Comparison of ENCODE assay signal across 1 cellular context in genomic region chr1:156054500-156055342, GRCh38.
TF ChIP-seq lines count a peak whose summit lies in the region.

LAMTOR2 (plus strand) TSS chr1:156054782; CDS start chr1:156054890, 108 bp downstream.

TF ChIP-seq in HepG2, 621 proteins besides CTCF, POLR2A, EP300 and RAD21 (continued from another document and continues in another):
- TF ChIP-seq ZBTB4 (CRISPR knock-in tag; IDR thresholded peaks at IDR 0.05; ENCODE audit: borderline replicate concordance) (no peak; the same call in 1 of the 2 replicates), ZNF678 (CRISPR knock-in tag; IDR thresholded peaks at IDR 0.05) (peak; percentile 53; the same call in 1 of the 2 replicates), ZNF616 (CRISPR knock-in tag; IDR thresholded peaks at IDR 0.05; ENCODE audit: low read depth) (no peak), HDAC2 (CRISPR knock-in tag; IDR thresholded peaks at IDR 0.05) (0 out of 2 replicates have a peak, but pooled peaks have one; percentile 42), ZNF282 (IDR thresholded peaks at IDR 0.05; ENCODE audit: partially characterized antibody) (no peak), GMEB2 (CRISPR knock-in tag; IDR thresholded peaks at IDR 0.05; ENCODE audit: low read depth) (peak; percentile 70; the same call in 1 of the 2 replicates), GTF2F1 (IDR thresholded peaks at IDR 0.05; ENCODE audit: low read length) (no peak), ZNF205 (CRISPR knock-in tag; IDR thresholded peaks at IDR 0.05) (peak; percentile 49; the same call in 1 of the 2 replicates), NFRKB (IDR thresholded peaks at IDR 0.05) (no peak), MAX (IDR thresholded peaks at IDR 0.05) (peak; percentile 96), PPARG (CRISPR knock-in tag; conservative IDR thresholded peaks at IDR 0.05) (peak; percentile 42; the same call in 1 of the 2 replicates), ZNF10 (CRISPR knock-in tag; IDR thresholded peaks at IDR 0.05; ENCODE audit: borderline replicate concordance, low read depth) (no peak), AKAP8 (CRISPR knock-in tag; IDR thresholded peaks at IDR 0.05) (no peak), ZNF768 (CRISPR knock-in tag; IDR thresholded peaks at IDR 0.05) (peak; percentile 68; the same call in 1 of the 2 replicates), PAWR (CRISPR knock-in tag; IDR thresholded peaks at IDR 0.05; ENCODE audit: borderline replicate concordance) (0 out of 2 replicates have a peak, but pooled peaks have one; percentile 5), UBTF (CRISPR knock-in tag; IDR thresholded peaks at IDR 0.05) (peak; percentile 80), FOXP1 (IDR thresholded peaks at IDR 0.05) (no peak), FOXP1 (CRISPR knock-in tag; IDR thresholded peaks at IDR 0.05) (no peak), SNAPC2 (CRISPR knock-in tag; IDR thresholded peaks at IDR 0.05) (no peak), RFX1 (IDR thresholded peaks at IDR 0.05) (no peak), ZNF782 (CRISPR knock-in tag; IDR thresholded peaks at IDR 0.05; ENCODE audit: borderline replicate concordance) (peak; percentile 52; the same call in 1 of the 2 replicates), THAP11 (CRISPR knock-in tag; IDR thresholded peaks at IDR 0.05) (peak; percentile 99), U2AF1 (optimal IDR thresholded peaks at IDR 0.05; ENCODE audit: low read depth, low read length) (peak; percentile 76), MEIS2 (CRISPR knock-in tag; IDR thresholded peaks at IDR 0.05) (peak; percentile 54; the same call in 1 of the 2 replicates), EED (CRISPR knock-in tag; IDR thresholded peaks at IDR 0.05) (peak; percentile 67; the same call in 1 of the 2 replicates), TFDP2 (CRISPR knock-in tag; IDR thresholded peaks at IDR 0.05) (peak; percentile 86), ZFP41 (CRISPR knock-in tag; IDR thresholded peaks at IDR 0.05; ENCODE audit: borderline replicate concordance) (no peak), XRCC5 (optimal IDR thresholded peaks at IDR 0.05; ENCODE audit: low read length) (no peak), ZNF441 (CRISPR knock-in tag; IDR thresholded peaks at IDR 0.05; ENCODE audit: borderline replicate concordance) (no peak; the same call in 1 of the 2 replicates), ZNF230 (CRISPR knock-in tag; IDR thresholded peaks at IDR 0.05) (peak; percentile 64; the same call in 1 of the 2 replicates), ZFP36L2 (CRISPR knock-in tag; IDR thresholded peaks at IDR 0.05) (no peak), CENPT (CRISPR knock-in tag; IDR thresholded peaks at IDR 0.05; ENCODE audit: low read depth) (no peak), ZNF570 (CRISPR knock-in tag; IDR thresholded peaks at IDR 0.05; ENCODE audit: borderline replicate concordance) (0 out of 2 replicates have a peak, but pooled peaks have one; percentile 34), SP4 (CRISPR knock-in tag; IDR thresholded peaks at IDR 0.05) (peak; percentile 76), JUND (CRISPR knock-in tag; IDR thresholded peaks at IDR 0.05) (no peak), NR2F6 (IDR thresholded peaks at IDR 0.05) (peak; percentile 39; the same call in 1 of the 2 replicates), NR2F6 (CRISPR knock-in tag; IDR thresholded peaks at IDR 0.05) (peak; percentile 54), ZNF577 (CRISPR knock-in tag; IDR thresholded peaks at IDR 0.05; ENCODE audit: borderline replicate concordance, low read depth) (no peak), ZNF296 (CRISPR knock-in tag; conservative IDR thresholded peaks at IDR 0.05) (no peak), ZNF816 (CRISPR knock-in tag; IDR thresholded peaks at IDR 0.05; ENCODE audit: borderline replicate concordance) (no peak), RFXAP (CRISPR knock-in tag; IDR thresholded peaks at IDR 0.05; ENCODE audit: borderline replicate concordance) (peak; percentile 70; the same call in 1 of the 2 replicates), TCF7L2 (IDR thresholded peaks at IDR 0.05; ENCODE audit: low read depth, low read length) (no peak), SALL2 (CRISPR knock-in tag; IDR thresholded peaks at IDR 0.05) (peak; percentile 72; the same call in 1 of the 2 replicates), KMT2B (CRISPR knock-in tag; IDR thresholded peaks at IDR 0.05) (peak; percentile 83), CBX2 (IDR thresholded peaks at IDR 0.05; ENCODE audit: low read depth, low read length) (no peak), CBX2 (CRISPR knock-in tag; IDR thresholded peaks at IDR 0.05; ENCODE audit: low read depth) (no peak), TBX3 (IDR thresholded peaks at IDR 0.05; ENCODE audit: borderline replicate concordance) (peak; percentile 41; the same call in 1 of the 2 replicates), THYN1 (CRISPR knock-in tag; IDR thresholded peaks at IDR 0.05; ENCODE audit: borderline replicate concordance, low read depth) (no peak), MAFF (IDR thresholded peaks at IDR 0.05; ENCODE audit: low read depth, low read length) (no peak), SATB2 (CRISPR knock-in tag; IDR thresholded peaks at IDR 0.05) (no peak), CEBPB (IDR thresholded peaks at IDR 0.05; ENCODE audit: borderline replicate concordance, low read depth, low read length) (no peak), ZNF207 (IDR thresholded peaks at IDR 0.05; ENCODE audit: borderline replicate concordance) (no peak), ZNF382 (CRISPR knock-in tag; IDR thresholded peaks at IDR 0.05; ENCODE audit: borderline replicate concordance) (no peak), ZNF691 (CRISPR knock-in tag; IDR thresholded peaks at IDR 0.05; ENCODE audit: borderline replicate concordance, low read depth) (0 out of 2 replicates have a peak, but pooled peaks have one; percentile 41), MNT (IDR thresholded peaks at IDR 0.05) (peak; percentile 68)
- TF ChIP-seq, protein P1, sequence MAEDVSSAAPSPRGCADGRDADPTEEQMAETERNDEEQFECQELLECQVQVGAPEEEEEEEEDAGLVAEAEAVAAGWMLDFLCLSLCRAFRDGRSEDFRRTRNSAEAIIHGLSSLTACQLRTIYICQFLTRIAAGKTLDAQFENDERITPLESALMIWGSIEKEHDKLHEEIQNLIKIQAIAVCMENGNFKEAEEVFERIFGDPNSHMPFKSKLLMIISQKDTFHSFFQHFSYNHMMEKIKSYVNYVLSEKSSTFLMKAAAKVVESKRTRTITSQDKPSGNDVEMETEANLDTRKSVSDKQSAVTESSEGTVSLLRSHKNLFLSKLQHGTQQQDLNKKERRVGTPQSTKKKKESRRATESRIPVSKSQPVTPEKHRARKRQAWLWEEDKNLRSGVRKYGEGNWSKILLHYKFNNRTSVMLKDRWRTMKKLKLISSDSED (CRISPR knock-in tag; IDR thresholded peaks at IDR 0.05): no peak
- TF ChIP-seq, protein P2, sequence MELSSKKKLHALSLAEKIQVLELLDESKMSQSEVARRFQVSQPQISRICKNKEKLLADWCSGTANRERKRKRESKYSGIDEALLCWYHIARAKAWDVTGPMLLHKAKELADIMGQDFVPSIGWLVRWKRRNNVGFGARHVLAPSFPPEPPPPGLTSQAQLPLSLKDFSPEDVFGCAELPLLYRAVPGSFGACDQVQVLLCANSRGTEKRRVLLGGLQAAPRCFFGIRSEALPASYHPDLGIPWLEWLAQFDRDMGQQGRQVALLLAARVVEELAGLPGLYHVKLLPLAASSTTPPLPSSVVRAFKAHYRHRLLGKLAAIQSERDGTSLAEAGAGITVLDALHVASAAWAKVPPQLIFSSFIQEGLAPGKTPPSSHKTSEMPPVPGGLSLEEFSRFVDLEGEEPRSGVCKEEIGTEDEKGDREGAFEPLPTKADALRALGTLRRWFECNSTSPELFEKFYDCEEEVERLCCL (CRISPR knock-in tag; IDR thresholded peaks at IDR 0.05; ENCODE audit: borderline replicate concordance): no peak
- TF ChIP-seq, protein P3, sequence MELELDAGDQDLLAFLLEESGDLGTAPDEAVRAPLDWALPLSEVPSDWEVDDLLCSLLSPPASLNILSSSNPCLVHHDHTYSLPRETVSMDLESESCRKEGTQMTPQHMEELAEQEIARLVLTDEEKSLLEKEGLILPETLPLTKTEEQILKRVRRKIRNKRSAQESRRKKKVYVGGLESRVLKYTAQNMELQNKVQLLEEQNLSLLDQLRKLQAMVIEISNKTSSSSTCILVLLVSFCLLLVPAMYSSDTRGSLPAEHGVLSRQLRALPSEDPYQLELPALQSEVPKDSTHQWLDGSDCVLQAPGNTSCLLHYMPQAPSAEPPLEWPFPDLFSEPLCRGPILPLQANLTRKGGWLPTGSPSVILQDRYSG (CRISPR knock-in tag; IDR thresholded peaks at IDR 0.05): no peak
- TF ChIP-seq, protein P4, sequence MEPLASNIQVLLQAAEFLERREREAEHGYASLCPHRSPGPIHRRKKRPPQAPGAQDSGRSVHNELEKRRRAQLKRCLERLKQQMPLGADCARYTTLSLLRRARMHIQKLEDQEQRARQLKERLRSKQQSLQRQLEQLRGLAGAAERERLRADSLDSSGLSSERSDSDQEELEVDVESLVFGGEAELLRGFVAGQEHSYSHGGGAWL (CRISPR knock-in tag; IDR thresholded peaks at IDR 0.05): peak; percentile 82; the same call in 1 of the 2 replicates
